ENCODE assay signal across 16 cellular contexts in genomic region chr19:50192463-50193211, GRCh38. TPM values are rescaled to one million over a fixed set of nuclear protein-coding genes. Genes with fewer than 3 reads are reported as not detected.
DNase-seq lines count a peak whose midpoint lies in the region; ATAC-seq and TF ChIP-seq lines count a peak whose summit lies in the region.
"Had no signal": no experiment of that assay in that cellular context is flagged by ENCODE, and none has a peak within 500 bp of the region (broad histone marks: within the 10 kb centered on the region; RNA-seq: fewer than 3 reads in every experiment).

No MANE protein-coding gene starts in this region.

- no peak overlapping the region for H4K91ac ChIP-seq in neuronal stem cell (ENCODE audit: low read depth, low read length, poor library complexity)

- H3K9me2 ChIP-seq in GM23338 (ENCODE audit: insufficient read depth), result no peaks in the 10 kb centered on the region

- no peaks in the 10 kb centered on the region for H3F3A ChIP-seq in GM23338 (replicated peaks; ENCODE audit: low read depth)

- H2BK15ac ChIP-seq in neuronal stem cell (ENCODE audit: low read length), result no peak overlapping the region

- no peak for TF ChIP-seq CTCF in GM23338 (conservative IDR thresholded peaks at IDR 0.05; ENCODE audit: low read depth in 2 of 2)
- no peak for TF ChIP-seq CTCF in HEK293 (tag by site-specific recombination; IDR thresholded peaks at IDR 0.05)
- no peak for TF ChIP-seq CTCF in WTC11 (IDR thresholded peaks at IDR 0.05)
- TF ChIP-seq CTCF in GM10248 (IDR thresholded peaks at IDR 0.05; ENCODE audit: control extremely low read depth, extremely low read depth, low read depth, missing control alignments), result no peak

- no peak overlapping the region for H3K23ac ChIP-seq in neuronal stem cell (ENCODE audit: low read depth, low read length, poor library complexity)

- H3K27ac Mint-ChIP-seq in GM23338, result no peak overlapping the region
- H3K27ac Mint-ChIP-seq in WTC11, result no peak overlapping the region
- H3K27ac Mint-ChIP-seq: CD14-positive monocyte; CD8-positive, alpha-beta memory T cell had no signal

- H3K27me3 ChIP-seq in GM23338 (ENCODE audit: insufficient read depth), result no peaks in the 10 kb centered on the region
- peaks cover 0 to 10% (median 0%) of the 10 kb centered on the region in 3 experiments for H3K27me3 ChIP-seq in neuronal stem cell (ENCODE audit: control insufficient read depth in 3 of 3, insufficient read depth in 3 of 3, low read depth in 1 of 3, low read length in 3 of 3)

- H2BK12ac ChIP-seq in neuronal stem cell (ENCODE audit: low read length), result no peak overlapping the region

- no peak overlapping the region for H2BK120ac ChIP-seq in neuronal stem cell (ENCODE audit: low read depth, low read length)

- H3K9ac ChIP-seq in neuronal stem cell (ENCODE audit: low read depth, low read length, poor library complexity), result no peak overlapping the region

- H3K36me3 Mint-ChIP-seq in GM23338 (ENCODE audit: low read depth) (peaks cover 44% of the 10 kb centered on the region), WTC11 (no peaks in the 10 kb centered on the region)
- H3K36me3 Mint-ChIP-seq: CD14-positive monocyte had no signal

- DNase-seq in GM23338 (ENCODE audit: low spot score) (peak; percentile 57), WTC11 (ENCODE audit: low spot score) (no peak), neuronal stem cell (ENCODE audit: low spot score) (no peak), NCI-H69 (lab: John Stamatoyannopoulos, UW) (no peak), GM10248 (ENCODE audit: extremely low spot score) (no peak)
- DNase-seq: Caco-2; CD8-positive, alpha-beta memory T cell; DND-41; GDM1; KBM-7 had no signal

- peak overlapping the region; percentile 6 for H3K14ac ChIP-seq in neuronal stem cell (ENCODE audit: low read length)

- no peak overlapping the region for H3K4me2 ChIP-seq in GM23338
- no peak overlapping the region for H3K4me2 ChIP-seq in neuronal stem cell (ENCODE audit: insufficient read depth, low read length, poor library complexity, severe bottlenecking)

- H3K27me3 Mint-ChIP-seq in GM23338 (ENCODE audit: insufficient read depth, low read depth, poor library complexity) (peaks cover 9% of the 10 kb centered on the region), WTC11 (ENCODE audit: low read depth) (peaks cover 33% of the 10 kb centered on the region)

- H4K8ac ChIP-seq in neuronal stem cell (ENCODE audit: low read depth, low read length), result no peak overlapping the region

- no peaks in the 10 kb centered on the region for H3K9me3 ChIP-seq in HEK293 (ENCODE audit: control insufficient read depth, insufficient read depth, low read depth, low read length)
- peaks cover 0 to 3% of the 10 kb centered on the region in 2 donors for H3K9me3 ChIP-seq in neuronal stem cell (replicated peaks in 1 of 2; ENCODE audit: control insufficient read depth in 2 of 2, insufficient read depth in 1 of 2, low read depth in 1 of 2, low read length in 2 of 2)
- H3K9me3 ChIP-seq: Caco-2 had no signal

- H4K20me1 ChIP-seq in GM23338 (replicated peaks; ENCODE audit: insufficient read depth), result no peaks in the 10 kb centered on the region

- whole genome bisulfite sequencing in neuronal stem cell (ENCODE audit: extremely low coverage in 2 of 2, insufficient read length in 2 of 2, insufficient replicate concordance in 1 of 2), 2 donors, result no CpG with 5 or more reads among the region's 13 CpGs

- no peak overlapping the region for H3K4me3 ChIP-seq in GM23338
- no peak overlapping the region for H3K4me3 ChIP-seq in HEK293 (ENCODE audit: low read depth, low read length)
- H3K4me3 ChIP-seq in neuronal stem cell (ENCODE audit: low read length in 2 of 2), result no peak overlapping the region

- H3K27ac ChIP-seq in GM23338 (ENCODE audit: low read depth) (no peak overlapping the region), HEK293 (ENCODE audit: extremely low read depth, low read depth, low read length) (no peak overlapping the region), neuronal stem cell (replicated peaks; ENCODE audit: low read length) (no peak overlapping the region)

- H3K4me3 Mint-ChIP-seq in GM23338 (no peak overlapping the region), WTC11 (no peak overlapping the region)
- H3K4me3 Mint-ChIP-seq: CD14-positive monocyte; CD8-positive, alpha-beta memory T cell had no signal

- H2AFZ ChIP-seq in GM23338 (no peak overlapping the region), neuronal stem cell (ENCODE audit: low read length) (no peak overlapping the region)

- no peaks in the 10 kb centered on the region for H3K4me1 ChIP-seq in GM23338 (ENCODE audit: insufficient read depth)
- peaks cover 4% of the 10 kb centered on the region; the same call in 1 of the 2 replicates for H3K4me1 ChIP-seq in HEK293 (ENCODE audit: control insufficient read depth, insufficient read depth, low read length)
- no peaks in the 10 kb centered on the region for H3K4me1 ChIP-seq in neuronal stem cell (ENCODE audit: control insufficient read depth in 2 of 2, insufficient read depth in 1 of 2, low read depth in 1 of 2, low read length in 2 of 2)

- H3K36me3 ChIP-seq in GM23338 (ENCODE audit: insufficient read depth), result no peaks in the 10 kb centered on the region
- H3K36me3 ChIP-seq in HEK293 (ENCODE audit: control insufficient read depth in 2 of 2, insufficient read depth in 1 of 2, low read length in 2 of 2), result no peaks in the 10 kb centered on the region
- H3K36me3 ChIP-seq in neuronal stem cell (replicated peaks in 1 of 2; ENCODE audit: control insufficient read depth in 2 of 2, insufficient read depth in 2 of 2, low read length in 2 of 2), result peaks cover 0 to 2% of the 10 kb centered on the region in 2 donors

- POLR2A ChIA-PET in HEK293 (lab: Yijun Ruan, JAX), result no interaction called here
- POLR2A ChIA-PET in WTC11 (lab: Charles Lee), result interaction anchor here (0.6 kb wide), 1 partner anchor 183 kb away, joined by 4 read pairs; the partner anchor contains the start of gene NR1H2
- POLR2A ChIA-PET in GM10248 (lab: Yijun Ruan, JAX), result no interaction called here

- H2BK5ac ChIP-seq in neuronal stem cell (ENCODE audit: low read length), result no peak overlapping the region

- no peaks in the 10 kb centered on the region for H3K79me2 ChIP-seq in GM23338 (replicated peaks; ENCODE audit: insufficient read depth)

- no peak overlapping the region for H2AK5ac ChIP-seq in neuronal stem cell (ENCODE audit: low read depth, low read length)

- peaks cover 94% of the 10 kb centered on the region for H3K9me3 Mint-ChIP-seq in GM23338
- H3K9me3 Mint-ChIP-seq in WTC11, result no peaks in the 10 kb centered on the region

- CTCF ChIA-PET in HEK293 (lab: Yijun Ruan, JAX), result interaction anchor here (0.6 to 1.7 kb wide), 4 partner anchors 11 to 46 kb away, joined by 3 to 8 read pairs (median 4); partner anchors contain the start of gene MYH14
- CTCF ChIA-PET in WTC11 (lab: Charles Lee), result interaction anchor here (1.0 kb wide), 1 partner anchor 67 kb away, joined by 4 read pairs; no protein-coding TSS in a partner anchor
- CTCF ChIA-PET in GM10248 (lab: Yijun Ruan, JAX), result interaction anchor here (0.9 kb wide), 1 partner anchor 11 kb away, joined by 3 read pairs; no protein-coding TSS in a partner anchor

- ATAC-seq in GM23338, result no peak
- ATAC-seq in WTC11, result 0 out of 2 replicates have a peak, but pooled peaks have one; percentile 22

- H3K79me1 ChIP-seq in neuronal stem cell (ENCODE audit: low read depth, low read length), result no peaks in the 10 kb centered on the region

- no peak overlapping the region for H3K4ac ChIP-seq in neuronal stem cell (ENCODE audit: low read length)

- no peak overlapping the region for H3K18ac ChIP-seq in neuronal stem cell (ENCODE audit: low read length)

- H3K4me1 Mint-ChIP-seq in GM23338 (no peaks in the 10 kb centered on the region), WTC11 (no peaks in the 10 kb centered on the region)
- H3K4me1 Mint-ChIP-seq: CD8-positive, alpha-beta memory T cell had no signal

TF ChIP-seq in HEK293, 187 proteins besides CTCF, POLR2A, EP300 and RAD21 (continues in another document):
- TF ChIP-seq ZNF140 (tag by site-specific recombination; IDR thresholded peaks at IDR 0.05), result no peak

TF ChIP-seq in WTC11, 78 proteins besides CTCF, POLR2A, EP300 and RAD21 (continues in another document):
- no peak for TF ChIP-seq TEAD1 (CRISPR knock-in tag; IDR thresholded peaks at IDR 0.05)
- TF ChIP-seq, protein P1, sequence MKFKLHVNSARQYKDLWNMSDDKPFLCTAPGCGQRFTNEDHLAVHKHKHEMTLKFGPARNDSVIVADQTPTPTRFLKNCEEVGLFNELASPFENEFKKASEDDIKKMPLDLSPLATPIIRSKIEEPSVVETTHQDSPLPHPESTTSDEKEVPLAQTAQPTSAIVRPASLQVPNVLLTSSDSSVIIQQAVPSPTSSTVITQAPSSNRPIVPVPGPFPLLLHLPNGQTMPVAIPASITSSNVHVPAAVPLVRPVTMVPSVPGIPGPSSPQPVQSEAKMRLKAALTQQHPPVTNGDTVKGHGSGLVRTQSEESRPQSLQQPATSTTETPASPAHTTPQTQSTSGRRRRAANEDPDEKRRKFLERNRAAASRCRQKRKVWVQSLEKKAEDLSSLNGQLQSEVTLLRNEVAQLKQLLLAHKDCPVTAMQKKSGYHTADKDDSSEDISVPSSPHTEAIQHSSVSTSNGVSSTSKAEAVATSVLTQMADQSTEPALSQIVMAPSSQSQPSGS (CRISPR knock-in tag; IDR thresholded peaks at IDR 0.05; ENCODE audit: borderline replicate concordance, low read depth), result no peak
- TF ChIP-seq ATF1 (CRISPR knock-in tag; IDR thresholded peaks at IDR 0.05), result no peak
- TF ChIP-seq PREB (CRISPR knock-in tag; IDR thresholded peaks at IDR 0.05; ENCODE audit: borderline replicate concordance), result no peak
- no peak for TF ChIP-seq FOXK1 (CRISPR knock-in tag; IDR thresholded peaks at IDR 0.05)

RNA-seq across cellular contexts. Expression of gene MYH14, which starts 10.8 kb away (rescaled TPM):
- 25.5 and 27.3 TPM in 2 replicates for total RNA-seq in GM23338 (2014; rRNA removed; shearing (Covaris generic))
- 27.5 and 29.1 TPM in 2 replicates for polyA plus RNA-seq in GM23338 (2016; fragmentation: Nextera tagmentation; extraction: Ambion mirVana)
- 25.8 to 33.5 TPM (median 31.2 TPM) in 3 replicates for total RNA-seq in WTC11 (2021)
- polyA plus RNA-seq in neuronal stem cell (2013, experiment 1 of 2), result 4.1 TPM
- 4.0 TPM for polyA plus RNA-seq in neuronal stem cell (2013, experiment 2 of 2)
- total RNA-seq: CD8-positive, alpha-beta memory T cell; HT1080 had no signal
- polyA plus RNA-seq: BJ; CD14-positive monocyte; CD8-positive, alpha-beta memory T cell had no signal

RNA-seq across cellular contexts. Expression of gene IZUMO2, which starts 29.6 kb away (rescaled TPM):
- 3.1 TPM in 1 of 2 replicates, not detected in the other for total RNA-seq in GM23338 (2014; rRNA removed; shearing (Covaris generic))
- polyA plus RNA-seq in GM23338 (2016; fragmentation: Nextera tagmentation; extraction: Ambion mirVana), result 5.0 and 6.2 TPM in 2 replicates
- total RNA-seq in WTC11 (2021), result 1.0 to 3.5 TPM (median 2.4 TPM) in 3 replicates
- 1.7 TPM for polyA plus RNA-seq in neuronal stem cell (2013, experiment 1 of 2)
- 1.9 TPM for polyA plus RNA-seq in neuronal stem cell (2013, experiment 2 of 2)
- total RNA-seq: A673; Caco-2; CD8-positive, alpha-beta memory T cell; H4; HT1080 had no signal
- polyA plus RNA-seq: BJ; CD14-positive monocyte; CD8-positive, alpha-beta memory T cell had no signal
